ENCODE assay signal across 8 cellular contexts in genomic region chr9:34701023-34701768, GRCh38. TPM values are rescaled to one million over a fixed set of nuclear protein-coding genes. Genes with fewer than 3 reads are reported as not detected.
DNase-seq lines count a peak whose midpoint lies in the region; ATAC-seq and TF ChIP-seq lines count a peak whose summit lies in the region.

No MANE protein-coding gene starts in this region.

- H3K4me1 ChIP-seq in Caco-2, result no peaks in the 10 kb centered on the region
- no peaks in the 10 kb centered on the region for H3K4me1 ChIP-seq in mesodermal cell (ENCODE audit: control insufficient read depth, insufficient read depth, low read length, poor library complexity, severe bottlenecking)

- H3K9me3 Mint-ChIP-seq in Caco-2 (ENCODE audit: unreplicated experiment), result no peaks in the 10 kb centered on the region

- CTCF ChIA-PET in Caco-2 (lab: Charles Lee), result interaction anchor here (0.7 to 1.9 kb wide), 5 partner anchors 14 to 55 kb away, joined by 3 to 7 read pairs (median 3); partner anchors contain the start of gene GALT

- H3K9me3 ChIP-seq in Caco-2 (no peaks in the 10 kb centered on the region), mesodermal cell (ENCODE audit: control insufficient read depth, low read length) (no peaks in the 10 kb centered on the region)

- no peaks in the 10 kb centered on the region for H3K27me3 ChIP-seq in Caco-2 (replicated peaks; ENCODE audit: control insufficient read depth, insufficient read depth, low read length)

- peak overlapping the region; percentile 36 for H3K4me3 Mint-ChIP-seq in Caco-2 (ENCODE audit: unreplicated experiment)

- peak; percentile 53 to 69 for DNase-seq in Caco-2
- peak; percentile 78 for DNase-seq in NCI-H69 (lab: John Stamatoyannopoulos, UW)
- peak; percentile 78 for DNase-seq in activated CD8-positive, alpha-beta memory T cell treated with anti-CD3 and anti-CD28 coated beads, Interleukin-2, amount 50 U/mL, for 4 hours
- peak; percentile 67 for DNase-seq in epidermal melanocyte (ENCODE audit: insufficient read length, low spot score)
- DNase-seq in stimulated activated CD8-positive, alpha-beta memory T cell treated with anti-CD3 and anti-CD28 coated beads, Interleukin-12 subunit alpha, Interleukin-12 subunit beta, amount 100 ng/mL, for 24 hours (ENCODE audit: extremely low read depth), result peak; percentile 42

- ATAC-seq in HG02981 (IDR thresholded peaks at IDR 0.05; ENCODE audit: unreplicated experiment) (peak; percentile 40), HG03342 (IDR thresholded peaks at IDR 0.05; ENCODE audit: unreplicated experiment) (no peak)

- H3K4me1 Mint-ChIP-seq in Caco-2 (ENCODE audit: low read depth, unreplicated experiment), result peaks cover 6% of the 10 kb centered on the region

- H3K36me3 Mint-ChIP-seq in Caco-2 (ENCODE audit: insufficient read depth, unreplicated experiment), result no peaks in the 10 kb centered on the region

- POLR2A ChIA-PET in Caco-2 (lab: Charles Lee), result no interaction called here

- TF ChIP-seq CTCF in Caco-2 (IDR thresholded peaks at IDR 0.05; ENCODE audit: insufficient read depth in 1 of 2, low read depth in 1 of 2, low read length in 1 of 2, severe bottlenecking in 1 of 2, unreplicated experiment in 1 of 2), result peak; percentile 63 to 79

- WGBS in mesodermal cell (ENCODE audit: insufficient coverage in 2 of 2), 2 experiments, result 12 to 16% methylated on average over 36 to 52 of the region's 52 CpGs

- intact Hi-C loops in Caco-2 (cut with micrococcal nuclease; ENCODE audit: unreplicated experiment), result loop anchor here (1.0 to 10.0 kb wide), 3 partner anchors 37 to 89 kb away; partner anchors contain the start of genes IL11RA and RPP25L

- H3K27ac ChIP-seq in mesodermal cell (ENCODE audit: low read depth, low read length, severe bottlenecking), result no peak overlapping the region

- peaks cover 10% of the 10 kb centered on the region for H3K27me3 Mint-ChIP-seq in Caco-2 (ENCODE audit: insufficient read depth, unreplicated experiment)

- no peaks in the 10 kb centered on the region for H3K36me3 ChIP-seq in Caco-2 (ENCODE audit: control insufficient read depth, insufficient read depth, low read length)
- H3K36me3 ChIP-seq in mesodermal cell (ENCODE audit: control insufficient read depth, insufficient read depth, low read length), result no peaks in the 10 kb centered on the region

- BruUV-seq in Caco-2 (replicated peaks; lab: Mats Ljungman, UMichigan), result no TSS peak

- no peak overlapping the region for H3K27ac Mint-ChIP-seq in Caco-2 (ENCODE audit: unreplicated experiment)

- H3K4me3 ChIP-seq in Caco-2 (ENCODE audit: low read depth, low read length) (peak overlapping the region; percentile 37), mesodermal cell (ENCODE audit: extremely low read depth, insufficient read depth, low read length, poor library complexity, severe bottlenecking) (peak overlapping the region; percentile 45)

RNA-seq across cellular contexts. Expression of gene CCL21, which starts 8.7 kb away (rescaled TPM):
- total RNA-seq in Caco-2 (2022), result not detected in 2 replicates
- polyA plus RNA-seq in mesodermal cell (2013, experiment 1 of 2), result not detected
- polyA plus RNA-seq in mesodermal cell (2013, experiment 2 of 2), result not detected

RNA-seq across cellular contexts. Expression of gene CCL19, which starts 10.1 kb away (rescaled TPM):
- total RNA-seq in Caco-2 (2022), result not detected in 2 replicates
- polyA plus RNA-seq in mesodermal cell (2013, experiment 1 of 2), result not detected
- polyA plus RNA-seq in mesodermal cell (2013, experiment 2 of 2), result not detected

RNA-seq across cellular contexts. Expression of gene CCL27, which starts 38.7 kb away (rescaled TPM):
- total RNA-seq in Caco-2 (2022), result not detected in 2 replicates
- not detected for polyA plus RNA-seq in mesodermal cell (2013, experiment 1 of 2)
- 0.51 TPM for polyA plus RNA-seq in mesodermal cell (2013, experiment 2 of 2)

RNA-seq across cellular contexts. Expression of gene IL11RA, which starts 49.2 kb away (rescaled TPM):
- 5.6 and 7.1 TPM in 2 replicates for total RNA-seq in Caco-2 (2022)
- 32.0 TPM for polyA plus RNA-seq in mesodermal cell (2013, experiment 1 of 2)
- 22.0 TPM for polyA plus RNA-seq in mesodermal cell (2013, experiment 2 of 2)

RNA-seq across cellular contexts. Expression of gene GALT, which starts 54.7 kb away (rescaled TPM):
- 50.1 and 52.0 TPM in 2 replicates for total RNA-seq in Caco-2 (2022)
- 31.0 TPM for polyA plus RNA-seq in mesodermal cell (2013, experiment 1 of 2)
- polyA plus RNA-seq in mesodermal cell (2013, experiment 2 of 2), result 36.5 TPM
